ENCODE assay signal across 27 cellular contexts in genomic region chr6:157074969-157075368, GRCh38.
A peak's percentile ranks its signal among the peaks of the same experiment; 100 is the strongest.
DNase-seq lines count a peak whose midpoint lies in the region; ATAC-seq and TF ChIP-seq lines count a peak whose summit lies in the region.
"Had no signal": no experiment of that assay in that cellular context is flagged by ENCODE, and none has a peak within 500 bp of the region (broad histone marks: within the 10 kb centered on the region; RNA-seq: fewer than 3 reads in every experiment).

No MANE protein-coding gene starts in this region.

- no peak overlapping the region for H3K4me3 Mint-ChIP-seq in T-cell
- H3K4me3 Mint-ChIP-seq in progenitor cell of endocrine pancreas (ENCODE audit: low read depth) = no peak overlapping the region
- H3K4me3 Mint-ChIP-seq: CD14-positive monocyte had no signal

- no peak overlapping the region for H3K4me3 ChIP-seq in SK-N-SH (ENCODE audit: low read depth in 2 of 2, low read length in 1 of 2)
- H3K4me3 ChIP-seq in ACC112 (ENCODE audit: low read depth, low read length) = no peak overlapping the region
- peak overlapping the region; percentile 77 for H3K4me3 ChIP-seq in OCI-LY3 (ENCODE audit: low read length)
- no peak overlapping the region for H3K4me3 ChIP-seq in fibroblast of pulmonary artery (replicated peaks; ENCODE audit: low read depth, low read length)
- no peak overlapping the region for H3K4me3 ChIP-seq in HAP-1
- H3K4me3 ChIP-seq: Peyer's patch, SK-N-MC had no signal

- H3K9me3 Mint-ChIP-seq in T-cell = no peaks in the 10 kb centered on the region
- H3K9me3 Mint-ChIP-seq in progenitor cell of endocrine pancreas (ENCODE audit: low read depth) = no peaks in the 10 kb centered on the region
- H3K9me3 Mint-ChIP-seq: CD14-positive monocyte; CD8-positive, alpha-beta memory T cell had no signal

- 59% methylated on average over 1 of the region's 1 CpG for WGBS in SK-N-SH (ENCODE audit: low lambda C conversion rate)

- CTCF ChIA-PET in SK-N-SH (lab: Yijun Ruan, JAX) = interaction anchor here (0.7 to 0.8 kb wide), 2 partner anchors 29 to 34 kb away, joined by 3 to 4 read pairs; no protein-coding TSS in a partner anchor
- CTCF ChIA-PET in T-cell (lab: Charles Lee) = interaction anchor here in 1 of 2 donors (0.9 kb wide), 1 partner anchor 8 kb away, joined by 3 read pairs; no protein-coding TSS in a partner anchor

- no peak overlapping the region; a peak in 1 of 4 replicates for H3K27ac ChIP-seq in SK-N-SH (ENCODE audit: low read depth in 2 of 2, low read length in 1 of 2)
- no peak overlapping the region for H3K27ac ChIP-seq in ACC112 (ENCODE audit: low read depth, low read length)
- no peak overlapping the region for H3K27ac ChIP-seq in OCI-LY3 (ENCODE audit: low read length)
- H3K27ac ChIP-seq: 22Rv1, KMS-11, SK-N-MC had no signal

- H3K27me3 ChIP-seq in SK-N-SH (ENCODE audit: insufficient read depth) (no peaks in the 10 kb centered on the region), ACC112 (ENCODE audit: insufficient read depth, low read length) (no peaks in the 10 kb centered on the region), OCI-LY3 (ENCODE audit: low read depth, low read length) (no peaks in the 10 kb centered on the region), HAP-1 (ENCODE audit: low read depth) (no peaks in the 10 kb centered on the region)
- H3K27me3 ChIP-seq: BE2C, Peyer's patch had no signal

- peaks cover 60 to 67% (median 64%) of the 10 kb centered on the region in 3 donors for H3K4me1 Mint-ChIP-seq in T-cell
- peaks cover 23% of the 10 kb centered on the region for H3K4me1 Mint-ChIP-seq in progenitor cell of endocrine pancreas (ENCODE audit: low read depth)

- H3K9me2 ChIP-seq in SK-N-SH = no peaks in the 10 kb centered on the region

- H3K36me3 ChIP-seq in SK-N-SH (replicated peaks in 1 of 2; ENCODE audit: control insufficient read depth in 1 of 2, insufficient read depth in 2 of 2, low read length in 1 of 2) (peaks cover 0 to 7% of the 10 kb centered on the region in 2 experiments), ACC112 (ENCODE audit: insufficient read depth, low read length) (no peaks in the 10 kb centered on the region), OCI-LY3 (replicated peaks; ENCODE audit: low read depth, low read length) (peaks cover 4% of the 10 kb centered on the region), HAP-1 (replicated peaks) (no peaks in the 10 kb centered on the region)
- H3K36me3 ChIP-seq: BE2C, Peyer's patch had no signal

- H3K36me3 Mint-ChIP-seq in T-cell = peaks cover 27% of the 10 kb centered on the region
- peaks cover 4% of the 10 kb centered on the region for H3K36me3 Mint-ChIP-seq in progenitor cell of endocrine pancreas (ENCODE audit: insufficient read depth)

- TF ChIP-seq CTCF in SK-N-SH (IDR thresholded peaks at IDR 0.05) (no peak), OCI-LY3 (IDR thresholded peaks at IDR 0.05; ENCODE audit: low read depth, low read length) (no peak), fibroblast of pulmonary artery (IDR thresholded peaks at IDR 0.05; ENCODE audit: low read length, missing control alignments) (no peak), progenitor cell of endocrine pancreas (IDR thresholded peaks at IDR 0.05; ENCODE audit: unreplicated experiment) (no peak)

- peaks cover 3% of the 10 kb centered on the region for H3F3A ChIP-seq in SK-N-SH (replicated peaks; ENCODE audit: insufficient read depth)

- DNase-seq in SK-N-SH (no peak), fibroblast of pulmonary artery (ENCODE audit: low read depth) (peak; percentile 32), T-cell (no peak), progenitor cell of endocrine pancreas (ENCODE audit: low spot score, unreplicated experiment) (no peak), HAP-1 (ENCODE audit: low spot score in 2 of 2) (no peak)
- DNase-seq: ACHN; BE2C; CD8-positive, alpha-beta memory T cell; DMS 273 treated with DMSO at 0.1 percent for 48 hours; DMS79 treated with DMSO at 0.1 percent for 48 hours; GF-D8; NCI-H1092 treated with DMSO at 0.1 percent for 48 hours; NCI-H1436 treated with DMSO at 0.1 percent for 48 hours; NCI-H187 treated with DMSO at 0.1 percent for 48 hours; NCI-H2107; NCI-H526; OCI-M1; Peyer's patch; SIG-M5 had no signal

- no peak overlapping the region for H3K27ac Mint-ChIP-seq in T-cell
- H3K27ac Mint-ChIP-seq in progenitor cell of endocrine pancreas = no peak overlapping the region
- H3K27ac Mint-ChIP-seq: CD14-positive monocyte had no signal

- H3K27me3 Mint-ChIP-seq in T-cell = no peaks in the 10 kb centered on the region
- H3K27me3 Mint-ChIP-seq in progenitor cell of endocrine pancreas = no peaks in the 10 kb centered on the region
- H3K27me3 Mint-ChIP-seq: CD8-positive, alpha-beta memory T cell had no signal

- H2AFZ ChIP-seq in SK-N-SH (ENCODE audit: low read depth) = no peak overlapping the region
- H2AFZ ChIP-seq in ACC112 (ENCODE audit: low read length, unreplicated experiment) = peak overlapping the region; percentile 29
- no peak overlapping the region for H2AFZ ChIP-seq in OCI-LY3 (ENCODE audit: low read depth, low read length)

- in situ Hi-C loops in HAP-1 (cut with MboI; ENCODE audit: low sequenced_read_pairs) = no loop called here

- H3K9ac ChIP-seq in SK-N-SH (no peak overlapping the region), OCI-LY3 (ENCODE audit: low read length) (no peak overlapping the region)
- H3K9ac ChIP-seq: KMS-11 had no signal

- POLR2A ChIA-PET in SK-N-SH (lab: Yijun Ruan, JAX) (no interaction called here), T-cell (lab: Charles Lee) (interaction anchor here in 1 of 2 donors (0.6 kb wide), 1 partner anchor 990 kb away, joined by 3 read pairs; no protein-coding TSS in a partner anchor)

- ATAC-seq in SK-N-SH treated with all-trans-retinoic acid at 6 μM for 48 hours (no peak), T-cell (replicated peaks in 1 of 4) (no peak)
- ATAC-seq: HCT116 had no signal

- H3K4me1 ChIP-seq in SK-N-SH (ENCODE audit: control insufficient read depth in 1 of 2, insufficient read depth in 2 of 2, low read depth in 1 of 2, low read length in 1 of 2) (peaks cover 20% of the 10 kb centered on the region in 2 experiments; a peak in 3 of 4 replicates), ACC112 (ENCODE audit: control insufficient read depth, insufficient read depth, low read length, unreplicated experiment) (peaks cover 17% of the 10 kb centered on the region), OCI-LY3 (ENCODE audit: low read length) (peaks cover 59% of the 10 kb centered on the region), HAP-1 (peaks cover 39% of the 10 kb centered on the region)
- H3K4me1 ChIP-seq: BE2C had no signal

- no peak for TF ChIP-seq EP300 in SK-N-SH (IDR thresholded peaks at IDR 0.05; ENCODE audit: borderline replicate concordance in 1 of 2, low read depth in 1 of 2, low read length in 1 of 2)

- H3K4me2 ChIP-seq in SK-N-SH = no peak overlapping the region
- peak overlapping the region; percentile 100 for H3K4me2 ChIP-seq in OCI-LY3 (ENCODE audit: low read length)

- H3K79me2 ChIP-seq in SK-N-SH (ENCODE audit: insufficient read depth) (peaks cover 80% of the 10 kb centered on the region), ACC112 (ENCODE audit: control insufficient read depth, insufficient read depth, low read length, unreplicated experiment) (peaks cover 23% of the 10 kb centered on the region), OCI-LY3 (ENCODE audit: low read length) (peaks cover 15% of the 10 kb centered on the region)

- H3K9me3 ChIP-seq in SK-N-SH (no peaks in the 10 kb centered on the region), OCI-LY3 (ENCODE audit: insufficient read depth, low read length) (no peaks in the 10 kb centered on the region), HAP-1 (no peaks in the 10 kb centered on the region)
- H3K9me3 ChIP-seq: BE2C, Peyer's patch had no signal

- no peaks in the 10 kb centered on the region; the same call in 1 of the 2 replicates for H4K20me1 ChIP-seq in SK-N-SH (ENCODE audit: insufficient read depth)
- H4K20me1 ChIP-seq in OCI-LY3 (ENCODE audit: insufficient read depth, low read length) = peaks cover 18% of the 10 kb centered on the region

- TF ChIP-seq RAD21 in SK-N-SH (IDR thresholded peaks at IDR 0.05; ENCODE audit: low read length) = no peak

TF ChIP-seq in SK-N-SH treated with all-trans-retinoic acid at 6 μM for 48 hours, 23 proteins besides CTCF, POLR2A, EP300 and RAD21:
- TF ChIP-seq ISL1 (CRISPR knock-in tag; IDR thresholded peaks at IDR 0.05) (peak; percentile 39), OSR1 (CRISPR knock-in tag; IDR thresholded peaks at IDR 0.05) (no peak)

TF ChIP-seq in SK-N-SH, 30 proteins besides CTCF, POLR2A, EP300 and RAD21:
- TF ChIP-seq MXI1 (IDR thresholded peaks at IDR 0.05; ENCODE audit: low read depth, low read length) (no peak), POLR2AphosphoS5 (IDR thresholded peaks at IDR 0.05; ENCODE audit: low read depth, low read length) (no peak), RFX5 (IDR thresholded peaks at IDR 0.05; ENCODE audit: low read length) (no peak), MEF2A (IDR thresholded peaks at IDR 0.05; ENCODE audit: borderline replicate concordance, low read depth) (no peak), GABPA (IDR thresholded peaks at IDR 0.05; ENCODE audit: low read depth) (no peak), FOXJ3 (CRISPR knock-in tag; IDR thresholded peaks at IDR 0.05) (no peak)
